In the genomic region with DNA sequence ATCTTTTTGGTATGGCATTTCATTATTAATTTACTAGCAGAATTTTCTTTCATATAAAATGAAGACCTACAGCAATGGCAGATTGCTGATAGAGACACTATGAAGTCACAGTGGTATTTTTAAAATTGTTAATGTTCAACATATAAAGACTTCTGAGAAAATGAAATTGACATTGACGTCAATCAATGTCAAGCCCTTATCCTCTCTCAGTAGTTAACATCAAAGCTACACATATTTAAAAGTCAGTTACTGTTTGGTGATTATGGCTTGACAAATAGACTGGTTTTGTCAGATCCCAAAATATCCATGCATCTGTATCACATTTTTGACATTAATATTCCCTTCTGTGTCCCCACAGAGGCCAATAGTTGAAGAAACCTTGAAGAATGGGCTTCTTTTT, we compare ENCODE assay signal across 23 cellular contexts.
"Had no signal": no experiment of that assay in that cellular context is flagged by ENCODE, and none has a peak within 500 bp of the region (broad histone marks: within the 10 kb centered on the region; RNA-seq: fewer than 3 reads in every experiment).

No MANE protein-coding gene starts in this region.

- H3K4me1 ChIP-seq: colonic mucosa, esophagus muscularis mucosa, esophagus squamous epithelium, foreskin keratinocyte, gastrocnemius medialis, heart left ventricle, heart right ventricle had no signal

- H3K9me3 ChIP-seq: colonic mucosa, esophagus muscularis mucosa, esophagus squamous epithelium, gastrocnemius medialis had no signal

- DNase-seq: colonic mucosa; cortex of kidney; dermis blood vessel endothelial cell; dorsolateral prefrontal cortex; effector CD4-positive, alpha-beta T cell; effector CD8-positive, alpha-beta T cell; effector memory CD4-positive, alpha-beta T cell; effector memory CD8-positive, alpha-beta T cell; endodermal cell; erythroblast; esophagus squamous epithelium; foreskin fibroblast; foreskin keratinocyte; foreskin melanocyte; gastrocnemius medialis; glutamatergic neuron; head of caudate nucleus; heart left ventricle; heart right ventricle had no signal

- H3K27ac ChIP-seq: colonic mucosa, coronary artery, dorsolateral prefrontal cortex, epithelial cell of prostate, esophagus muscularis mucosa, esophagus squamous epithelium, foreskin keratinocyte, gastrocnemius medialis, gastroesophageal sphincter, heart left ventricle, heart right ventricle had no signal

- H3K27me3 ChIP-seq: colonic mucosa, dorsolateral prefrontal cortex, esophagus muscularis mucosa, foreskin keratinocyte, gastrocnemius medialis, gastroesophageal sphincter, heart left ventricle, heart right ventricle had no signal

- H3K36me3 ChIP-seq: colonic mucosa, esophagus muscularis mucosa, esophagus squamous epithelium, gastrocnemius medialis, gastroesophageal sphincter, heart left ventricle, heart right ventricle had no signal

- H3K4me3 ChIP-seq: colonic mucosa, coronary artery, dorsolateral prefrontal cortex, esophagus muscularis mucosa, esophagus squamous epithelium, gastrocnemius medialis, gastroesophageal sphincter, heart left ventricle, heart right ventricle had no signal
